19 cellular contexts compared by ENCODE assay signal in genomic region chrX:132401935-132402334, GRCh38.
DNase-seq lines count a peak whose midpoint lies in the region; ATAC-seq, FAIRE-seq and TF ChIP-seq lines count a peak whose summit lies in the region.
"Had no signal": no experiment of that assay in that cellular context is flagged by ENCODE, and none has a peak within 500 bp of the region (broad histone marks: within the 10 kb centered on the region; RNA-seq: fewer than 3 reads in every experiment).

No MANE protein-coding gene starts in this region.

- WGBS in right lobe of liver (ENCODE audit: insufficient coverage, low coverage, low lambda C conversion rate, missing lambda C conversion rate): 36% methylated on average over 1 of the region's 1 CpG
- 67 to 89% methylated on average over 1 of the region's 1 CpG for WGBS in aorta, 2 donors

- H3K27me3 ChIP-seq in right lobe of liver: no peaks in the 10 kb centered on the region
- no peaks in the 10 kb centered on the region for H3K27me3 ChIP-seq in aorta (ENCODE audit: control insufficient read depth in 1 of 2, insufficient read depth in 2 of 2, low read length in 1 of 2)
- H3K27me3 ChIP-seq: esophagus squamous epithelium, right atrium auricular region, testis had no signal

- intact Hi-C loops in right lobe of liver (cut with DNase I): no loop called here
- intact Hi-C loops in aorta (cut with DNase I): no loop called here

- H3K36me3 ChIP-seq in right lobe of liver (peaks cover 0 to 8% (median 0%) of the 10 kb centered on the region in 4 donors), aorta (ENCODE audit: control insufficient read depth in 1 of 2, insufficient read depth in 2 of 2, low read length in 1 of 2) (no peaks in the 10 kb centered on the region)
- H3K36me3 ChIP-seq: esophagus squamous epithelium, lower lobe of right lung, right atrium auricular region had no signal

- TF ChIP-seq POLR2A in right lobe of liver (IDR thresholded peaks at IDR 0.05): no peak

- no peak for TF ChIP-seq CTCF in right lobe of liver (IDR thresholded peaks at IDR 0.05)

- no peaks in the 10 kb centered on the region for H3K9me3 ChIP-seq in right lobe of liver
- H3K9me3 ChIP-seq in aorta (ENCODE audit: control insufficient read depth, low read length): no peaks in the 10 kb centered on the region
- H3K9me3 ChIP-seq: esophagus squamous epithelium, lower lobe of right lung, right atrium auricular region, testis had no signal

- ATAC-seq in right lobe of liver (peak; percentile 81 to 96 (median 86)), GM19351 (IDR thresholded peaks at IDR 0.05; ENCODE audit: unreplicated experiment) (no peak), aorta (ENCODE audit: low FRiP score) (no peak)
- ATAC-seq: activated naive CD8-positive, alpha-beta T cell treated with anti-CD3 and anti-CD28 coated beads, Interleukin-2, amount 50 U/mL, for 24 hours; lower lobe of right lung had no signal

- no peak overlapping the region for H3K27ac ChIP-seq in right lobe of liver
- no peak overlapping the region for H3K27ac ChIP-seq in aorta (ENCODE audit: low read depth in 1 of 2, low read length in 2 of 2)
- H3K27ac ChIP-seq: esophagus squamous epithelium, lower lobe of right lung, right atrium auricular region, testis had no signal

- H3K4me1 ChIP-seq in right lobe of liver: no peaks in the 10 kb centered on the region
- H3K4me1 ChIP-seq in aorta (ENCODE audit: control insufficient read depth in 1 of 2, insufficient read depth in 2 of 2, low read length in 2 of 2): no peaks in the 10 kb centered on the region
- H3K4me1 ChIP-seq: lower lobe of right lung, right atrium auricular region, testis had no signal

- peak; percentile 5 for FAIRE-seq in colon (lab: Jason Lieb, UNC)
- FAIRE-seq: TTC549 had no signal

- no peak overlapping the region for H3K4me3 ChIP-seq in right lobe of liver
- H3K4me3 ChIP-seq in aorta (ENCODE audit: low read length in 2 of 2): no peak overlapping the region
- H3K4me3 ChIP-seq: esophagus squamous epithelium, lower lobe of right lung, right atrium auricular region, testis had no signal

- DNase-seq in H4 (ENCODE audit: low spot score) (peak; percentile 34), NCI-H526 treated with DMSO at 0.1 percent for 48 hours (lab: John Stamatoyannopoulos, UW) (peak; percentile 24), right lobe of liver (no peak), aorta (no peak)
- no peak for DNase-seq in activated CD8-positive, alpha-beta memory T cell treated with anti-CD3 and anti-CD28 coated beads, Interleukin-2, amount 50 U/mL, for 48 hours
- DNase-seq: activated CD4-positive, alpha-beta T cell treated with anti-CD3 and anti-CD28 coated beads for 48 hours; activated naive CD8-positive, alpha-beta T cell treated with anti-CD3 and anti-CD28 coated beads, Interleukin-2, amount 50 U/mL, for 24 hours; esophagus squamous epithelium; H7; lower lobe of right lung; NCI-H187; NCI-H510A; nucleus accumbens; stimulated activated CD4-positive, alpha-beta T cell treated with anti-CD3 and anti-CD28 coated beads, Interleukin-15, amount 100 ng/mL, for 24 hours; testis had no signal

Comparison
In these comparisons a context has a peak if more than half of its experiments do, and no peak if none do; other contexts are left out.
1. DNase-seq: peak in H4 (single experiment) and NCI-H526 treated with DMSO at 0.1 percent for 48 hours (single experiment); none in right lobe of liver (0 of 3), activated CD8-positive, alpha-beta memory T cell treated with anti-CD3 and anti-CD28 coated beads, Interleukin-2, amount 50 U/mL, for 48 hours (single experiment) and aorta (0 of 2).
2. ATAC-seq: peak in right lobe of liver (4 of 4); none in GM19351 (single experiment) and aorta (single experiment).